16 cellular contexts compared by ENCODE assay signal in the genomic region with DNA sequence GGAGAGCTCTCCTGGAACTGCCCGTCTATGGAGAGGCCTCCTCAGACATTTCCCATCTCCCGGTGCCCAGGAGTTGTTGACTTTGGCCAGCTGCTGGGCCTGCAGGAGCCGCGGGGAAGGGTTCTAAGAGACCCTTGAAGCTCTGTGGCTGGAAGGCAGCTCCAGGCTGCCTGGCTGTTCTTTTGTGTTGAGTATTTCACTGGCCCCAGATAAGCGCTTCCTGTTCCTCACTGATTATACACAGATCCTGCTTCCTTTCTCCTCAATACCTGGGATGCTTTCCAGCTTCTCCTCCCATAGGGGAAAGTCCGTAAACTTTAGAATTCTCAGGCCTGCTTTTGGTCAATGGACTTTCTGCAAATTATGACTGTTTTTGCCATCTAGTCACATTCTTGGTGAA. TPM values are rescaled to one million over a fixed set of nuclear protein-coding genes. Genes with fewer than 3 reads are reported as not detected.
DNase-seq lines count a peak whose midpoint lies in the region; ATAC-seq, FAIRE-seq and TF ChIP-seq lines count a peak whose summit lies in the region.
"Had no signal": no experiment of that assay in that cellular context is flagged by ENCODE, and none has a peak within 500 bp of the region (broad histone marks: within the 10 kb centered on the region; RNA-seq: fewer than 3 reads in every experiment).

No MANE protein-coding gene starts in this region.

- H3K36me3 ChIP-seq in right lobe of liver (no peaks in the 10 kb centered on the region), thyroid gland (no peaks in the 10 kb centered on the region)
- H3K36me3 ChIP-seq: SJSA1 had no signal

- H3K27me3 ChIP-seq in right lobe of liver = no peaks in the 10 kb centered on the region
- no peaks in the 10 kb centered on the region for H3K27me3 ChIP-seq in thyroid gland
- H3K27me3 ChIP-seq: SJSA1 had no signal

- TF ChIP-seq CTCF in right lobe of liver (IDR thresholded peaks at IDR 0.05) (no peak), thyroid gland (IDR thresholded peaks at IDR 0.05) (no peak)

- peak; percentile 43 for DNase-seq in NCI-H226
- DNase-seq in dermis blood vessel endothelial cell = peak; percentile 77
- peak in 1 of 3 donors; percentile 57 for DNase-seq in right lobe of liver
- peak; percentile 79 to 84 for DNase-seq in thyroid gland
- no peak for DNase-seq in GDM1 (lab: John Stamatoyannopoulos, UW)
- DNase-seq in H54 (ENCODE audit: insufficient read length, low spot score) = no peak
- DNase-seq: activated CD4-positive, CD25-positive, alpha-beta regulatory T cell treated with anti-CD3 and anti-CD28 coated beads, Interleukin-2, amount 50 U/mL, for 72 hours; activated T-cell treated with anti-CD3 and anti-CD28 coated beads, Interleukin-2, amount 50 U/mL, for 4 hours; amygdala; NCI-H1105; NCI-H82; retina had no signal

- H3K4me1 ChIP-seq in right lobe of liver = peaks cover 0 to 13% (median 4%) of the 10 kb centered on the region in 4 donors
- H3K4me1 ChIP-seq in thyroid gland = peaks cover 36 to 60% of the 10 kb centered on the region in 2 donors

- FAIRE-seq in H54 (lab: Jason Lieb, UNC) = no peak
- FAIRE-seq: endometrium had no signal

- intact Hi-C loops in right lobe of liver (cut with DNase I) = no loop called here
- intact Hi-C loops in thyroid gland (cut with DNase I) = no loop called here

- TF ChIP-seq POLR2A in right lobe of liver (IDR thresholded peaks at IDR 0.05) = no peak
- TF ChIP-seq POLR2A in thyroid gland (IDR thresholded peaks at IDR 0.05) = no peak
- TF ChIP-seq POLR2A in H54 (IDR thresholded peaks at IDR 0.05; ENCODE audit: low read depth, low read length) = no peak

- ATAC-seq in right lobe of liver = peak; percentile 86 to 93 (median 90)
- no peak for ATAC-seq in GM18517 (IDR thresholded peaks at IDR 0.05; ENCODE audit: unreplicated experiment)
- ATAC-seq: activated T-cell treated with anti-CD3 and anti-CD28 coated beads, Interleukin-2, amount 50 U/mL, for 4 hours had no signal

- H3K4me3 ChIP-seq in right lobe of liver (no peak overlapping the region), thyroid gland (replicated peaks in 1 of 3) (no peak overlapping the region)
- H3K4me3 ChIP-seq: SJSA1 had no signal

- H3K27ac ChIP-seq in right lobe of liver (peak overlapping the region; percentile 54 to 71 (median 69)), thyroid gland (peak overlapping the region; percentile 41 to 58 (median 45))
- H3K27ac ChIP-seq: C4-2B, SJSA1 had no signal

- 15% methylated on average over 4 of the region's 6 CpGs for WGBS in right lobe of liver (ENCODE audit: insufficient coverage, low coverage, low lambda C conversion rate, missing lambda C conversion rate)
- 5 to 20% methylated on average over 6 of the region's 6 CpGs for WGBS in thyroid gland, 2 donors

- H3K9me3 ChIP-seq in right lobe of liver = no peaks in the 10 kb centered on the region
- H3K9me3 ChIP-seq in thyroid gland = no peaks in the 10 kb centered on the region
- H3K9me3 ChIP-seq: SJSA1 had no signal

RNA-seq across cellular contexts. Expression of a gene that starts 57.8 kb away (rescaled TPM):
- total RNA-seq in dermis blood vessel endothelial cell = 101 and 151 TPM in 2 replicates
- total RNA-seq in right lobe of liver = 100 to 1,000 TPM in 5 of 6 experiments, 10 to 100 TPM in 1; 85.7 to 153 (median 121) TPM
- total RNA-seq in thyroid gland = 100 to 1,000 TPM; 146 to 207 (median 162) TPM

Comparison
In these comparisons a context has a peak if more than half of its experiments do, and no peak if none do; other contexts are left out.
1. DNase-seq: peak in NCI-H226 (single experiment), dermis blood vessel endothelial cell (single experiment) and thyroid gland (2 of 2); none in GDM1 (single experiment) and H54 (single experiment).